19 cellular contexts compared by ENCODE assay signal in genomic region chr2:26495705-26496271, GRCh38. TPM values are rescaled to one million over a fixed set of nuclear protein-coding genes. Genes with fewer than 3 reads are reported as not detected.
A peak's percentile ranks its signal among the peaks of the same experiment; 100 is the strongest.
DNase-seq lines count a peak whose midpoint lies in the region; ATAC-seq, FAIRE-seq and TF ChIP-seq lines count a peak whose summit lies in the region.
"Had no signal": no experiment of that assay in that cellular context is flagged by ENCODE, and none has a peak within 500 bp of the region (broad histone marks: within the 10 kb centered on the region; RNA-seq: fewer than 3 reads in every experiment).

No MANE protein-coding gene starts in this region.

- H2BK20ac ChIP-seq in H1 (ENCODE audit: low read length) = 0 out of 2 replicates have a peak overlapping the region, but pooled peaks have one; percentile 29

- no peak for TF ChIP-seq EP300 in H1 (IDR thresholded peaks at IDR 0.05; ENCODE audit: borderline replicate concordance in 1 of 2, low read depth in 2 of 2, low read length in 2 of 2)

- H3K4me3 Mint-ChIP-seq in nephron progenitor cell = no peak overlapping the region
- H3K4me3 Mint-ChIP-seq in effector memory CD8-positive, alpha-beta T cell = no peak overlapping the region
- H3K4me3 Mint-ChIP-seq: activated T-helper 1 cell treated with anti-CD3 and anti-CD28 coated beads, Interleukin-12 subunit alpha, Interleukin-12 subunit beta, Interleukin-2, Interleukin-4 antibody, amounts not matched to agents 30 ng/mL and 10 ng/mL and 1 ng/mL, durations not matched to agents 14 hours and 24 hours and 36 hours; stimulated activated effector memory CD8-positive, alpha-beta T cell treated with anti-CD3 and anti-CD28 coated beads, Interleukin-12 subunit alpha, Interleukin-12 subunit beta, amount 100 ng/mL, for 72 hours; type B pancreatic cell had no signal

- no peaks in the 10 kb centered on the region for H3K79me2 ChIP-seq in H1 (ENCODE audit: control insufficient read depth in 1 of 2, insufficient read depth in 2 of 2, low read length in 2 of 2)

- no peak overlapping the region for H2BK15ac ChIP-seq in H1 (ENCODE audit: low read length)

- no peak for TF ChIP-seq POLR2A in H1 (IDR thresholded peaks at IDR 0.05; ENCODE audit: control extremely low read depth in 1 of 2, low read depth in 2 of 2, low read length in 2 of 2)

- no peak overlapping the region for H2AK5ac ChIP-seq in H1 (ENCODE audit: low read depth, low read length)

- peaks cover 9% of the 10 kb centered on the region for H3K4me1 Mint-ChIP-seq in nephron progenitor cell
- H3K4me1 Mint-ChIP-seq in effector memory CD8-positive, alpha-beta T cell (ENCODE audit: low read depth in 2 of 2) = peaks cover 0 to 3% of the 10 kb centered on the region in 2 donors

- no peak overlapping the region for H3K4me3 ChIP-seq in H7 (ENCODE audit: insufficient read depth, low read depth, low read length)
- H3K4me3 ChIP-seq in H1 (ENCODE audit: extremely low read depth in 1 of 4, insufficient read depth in 2 of 4, low read depth in 3 of 4, low read length in 4 of 4) = no peak overlapping the region
- H3K4me3 ChIP-seq: adrenal gland had no signal

- no peak overlapping the region for H3K4ac ChIP-seq in H1 (replicated peaks; ENCODE audit: insufficient read length, low read depth, low read length)

- no peak overlapping the region for H3K27ac ChIP-seq in H1 (ENCODE audit: low read depth, low read length)
- H3K27ac ChIP-seq: adrenal gland had no signal

- no peak for TF ChIP-seq CTCF in H1 (IDR thresholded peaks at IDR 0.05; ENCODE audit: control extremely low read depth in 1 of 3, insufficient read depth in 1 of 3, low read depth in 1 of 3, low read length in 3 of 3)
- TF ChIP-seq CTCF in nephron progenitor cell (IDR thresholded peaks at IDR 0.05) = no peak

- H3K9me3 Mint-ChIP-seq in nephron progenitor cell = no peaks in the 10 kb centered on the region
- H3K9me3 Mint-ChIP-seq in effector memory CD8-positive, alpha-beta T cell = no peaks in the 10 kb centered on the region
- H3K9me3 Mint-ChIP-seq: activated T-helper 1 cell treated with anti-CD3 and anti-CD28 coated beads, Interleukin-12 subunit alpha, Interleukin-12 subunit beta, Interleukin-2, Interleukin-4 antibody, amounts not matched to agents 30 ng/mL and 10 ng/mL and 1 ng/mL, durations not matched to agents 14 hours and 24 hours and 36 hours; stimulated activated effector memory CD8-positive, alpha-beta T cell treated with anti-CD3 and anti-CD28 coated beads, Interleukin-12 subunit alpha, Interleukin-12 subunit beta, amount 100 ng/mL, for 72 hours; type B pancreatic cell had no signal

- no peak overlapping the region for H2AFZ ChIP-seq in H1 (ENCODE audit: low read length)

- H3K18ac ChIP-seq in H1 (ENCODE audit: extremely low read depth, low read length) = no peak overlapping the region

- H3K4me1 ChIP-seq in H1 (replicated peaks in 1 of 4; ENCODE audit: control insufficient read depth in 3 of 4, insufficient read depth in 4 of 4, low read length in 3 of 4) = peaks cover 2 to 5% (median 3%) of the 10 kb centered on the region in 4 experiments; a peak in 4 of 7 replicates
- H3K4me1 ChIP-seq: adrenal gland had no signal

- no peak overlapping the region for H2BK120ac ChIP-seq in H1 (replicated peaks; ENCODE audit: low read depth, low read length)

- H4K5ac ChIP-seq in H1 (ENCODE audit: insufficient read length, low read depth, low read length) = no peak overlapping the region

- H4K20me1 ChIP-seq in H1 (replicated peaks in 1 of 2; ENCODE audit: control insufficient read depth in 1 of 2, insufficient read depth in 2 of 2, low read length in 2 of 2) = no peaks in the 10 kb centered on the region

- no peak overlapping the region for H3K9ac ChIP-seq in H1 (replicated peaks in 1 of 4; ENCODE audit: extremely low read depth in 1 of 4, low read depth in 3 of 4, low read length in 3 of 4)

- no peak overlapping the region for H2BK5ac ChIP-seq in H1 (ENCODE audit: low read depth, low read length)

- H3K36me3 Mint-ChIP-seq in nephron progenitor cell (ENCODE audit: low read depth) = no peaks in the 10 kb centered on the region
- H3K36me3 Mint-ChIP-seq in effector memory CD8-positive, alpha-beta T cell (ENCODE audit: insufficient read depth) = no peaks in the 10 kb centered on the region
- H3K36me3 Mint-ChIP-seq: stimulated activated effector memory CD8-positive, alpha-beta T cell treated with anti-CD3 and anti-CD28 coated beads, Interleukin-12 subunit alpha, Interleukin-12 subunit beta, amount 100 ng/mL, for 72 hours; type B pancreatic cell had no signal

- no peak overlapping the region for H3K23ac ChIP-seq in H1 (ENCODE audit: insufficient read length)

- no peak overlapping the region for H2BK12ac ChIP-seq in H1 (ENCODE audit: low read depth, low read length)

- H3K4me2 ChIP-seq in H1 (ENCODE audit: insufficient read depth in 1 of 2, low read depth in 2 of 2, low read length in 2 of 2) = no peak overlapping the region

- DNase-seq in H7 (peak; percentile 81), NCI-H2107 (lab: John Stamatoyannopoulos, UW) (peak; percentile 8), H1 (ENCODE audit: low read depth in 1 of 2, low spot score in 2 of 2) (no peak), nephron progenitor cell (no peak), NCI-H1105 (lab: John Stamatoyannopoulos, UW) (no peak)
- DNase-seq in activated CD8-positive, alpha-beta memory T cell treated with anti-CD3 and anti-CD28 coated beads, Interleukin-2, amount 50 U/mL, for 48 hours = no peak
- DNase-seq in effector memory CD8-positive, alpha-beta T cell = no peak
- DNase-seq: activated CD4-positive, alpha-beta T cell treated with anti-CD3 and anti-CD28 coated beads, Interleukin-2, amount 50 U/mL, for 48 hours; adrenal gland; mesenchymal stem cell; MM.1S; OCI-M1 had no signal

- H4K91ac ChIP-seq in H1 (replicated peaks; ENCODE audit: insufficient read length, low read length) = no peak overlapping the region

- ATAC-seq in GM19467 (IDR thresholded peaks at IDR 0.05; ENCODE audit: unreplicated experiment) = no peak
- ATAC-seq in effector memory CD8-positive, alpha-beta T cell (replicated peaks) = no peak
- ATAC-seq: stimulated activated effector memory CD8-positive, alpha-beta T cell treated with anti-CD3 and anti-CD28 coated beads, Interleukin-12 subunit alpha, Interleukin-12 subunit beta, amount 100 ng/mL, for 72 hours had no signal

- H3K9me3 ChIP-seq in H1 (ENCODE audit: insufficient read depth in 2 of 2, low read depth in 1 of 2, low read length in 1 of 2) = no peaks in the 10 kb centered on the region
- H3K9me3 ChIP-seq: adrenal gland had no signal

- peak overlapping the region; percentile 12 for H3K27ac Mint-ChIP-seq in nephron progenitor cell
- no peak overlapping the region for H3K27ac Mint-ChIP-seq in effector memory CD8-positive, alpha-beta T cell
- H3K27ac Mint-ChIP-seq: activated T-helper 1 cell treated with anti-CD3 and anti-CD28 coated beads, Interleukin-12 subunit alpha, Interleukin-12 subunit beta, Interleukin-2, Interleukin-4 antibody, amounts not matched to agents 30 ng/mL and 10 ng/mL and 1 ng/mL, durations not matched to agents 14 hours and 24 hours and 36 hours; stimulated activated effector memory CD8-positive, alpha-beta T cell treated with anti-CD3 and anti-CD28 coated beads, Interleukin-12 subunit alpha, Interleukin-12 subunit beta, amount 100 ng/mL, for 72 hours; type B pancreatic cell had no signal

- WGBS in H1 (ENCODE audit: extremely low coverage in 1 of 2, insufficient coverage in 1 of 2, insufficient read length in 1 of 2, insufficient replicate concordance in 2 of 2, low coverage in 1 of 2, low lambda C conversion rate in 2 of 2, missing lambda C conversion rate in 1 of 2), 2 experiments = 70% methylated on average over 8 of the region's 8 CpGs; no CpG with 5 or more reads in 1 of the 2 experiments

- CTCF ChIA-PET in H1 (lab: Charles Lee; ENCODE audit: partially characterized antibody) = interaction anchor here (0.8 to 5.1 kb wide), 6 partner anchors 8 to 66 kb away, joined by 3 to 37 read pairs (median 6); a partner anchor contains a TSS

- H3K27me3 ChIP-seq in H7 (ENCODE audit: control insufficient read depth, insufficient read depth, low read length) (no peaks in the 10 kb centered on the region), H1 (replicated peaks in 1 of 4; ENCODE audit: control insufficient read depth in 3 of 4, extremely low read depth in 1 of 4, insufficient read depth in 3 of 4, low read length in 3 of 4) (no peaks in the 10 kb centered on the region)
- H3K27me3 ChIP-seq: adrenal gland had no signal

- POLR2A ChIA-PET in H1 (lab: Charles Lee; ENCODE audit: partially characterized antibody) = interaction anchor here (1.1 to 1.2 kb wide), 2 partner anchors 8 to 9 kb away, joined by 5 read pairs; no protein-coding TSS in a partner anchor

- H3K23me2 ChIP-seq in H1 (ENCODE audit: low read depth, low read length) = no peaks in the 10 kb centered on the region

- TF ChIP-seq RAD21 in H1 (IDR thresholded peaks at IDR 0.05 in 1 of 2, conservative IDR thresholded peaks at IDR 0.05 in 1 of 2; ENCODE audit: low read depth in 2 of 2, low read length in 2 of 2) = no peak

- no peak overlapping the region for H3K56ac ChIP-seq in H1 (replicated peaks; ENCODE audit: insufficient read length, low read depth, low read length)

- H3K79me1 ChIP-seq in H1 (ENCODE audit: low read depth, low read length) = no peaks in the 10 kb centered on the region

- H4K8ac ChIP-seq in H1 (ENCODE audit: extremely low read depth, insufficient read depth, low read length) = no peak overlapping the region

- no peak for FAIRE-seq in H1 (lab: Jason Lieb, UNC)
- FAIRE-seq: D721Med, HTR-8/SVneo had no signal

- no peak overlapping the region for H3K14ac ChIP-seq in H1 (ENCODE audit: insufficient read length)

- H3K27me3 Mint-ChIP-seq in nephron progenitor cell (ENCODE audit: low read depth, poor library complexity) = peaks cover 40% of the 10 kb centered on the region
- peaks cover 5 to 14% of the 10 kb centered on the region in 2 donors for H3K27me3 Mint-ChIP-seq in effector memory CD8-positive, alpha-beta T cell

- no peaks in the 10 kb centered on the region for H3K36me3 ChIP-seq in H7 (replicated peaks; ENCODE audit: control insufficient read depth, insufficient read depth, low read length)
- H3K36me3 ChIP-seq in H1 (ENCODE audit: control insufficient read depth in 2 of 4, insufficient read depth in 4 of 4, low read length in 3 of 4) = no peaks in the 10 kb centered on the region
- H3K36me3 ChIP-seq: adrenal gland had no signal

TF ChIP-seq in H1, 55 proteins besides CTCF, POLR2A, EP300 and RAD21 (continues in another document):
- TF ChIP-seq SRF (IDR thresholded peaks at IDR 0.05; ENCODE audit: low read depth, low read length) = no peak

RNA-seq across cellular contexts. Expression of gene OTOF, which starts 17.9 kb away (rescaled TPM):
- total RNA-seq in H7 (2014; rRNA removed; shearing (Covaris generic)) = 0.07 and 0.14 TPM in 2 replicates
- not detected in 2 replicates for total RNA-seq in H1 (2021; fragmentation: NEBNext Ultra II Directional; extraction: Animal tissue kit (Norgen Biotek cat#: 25700))
- polyA plus RNA-seq in H1 (2011; rRNA removed) = 0.06 TPM in 2 replicates
- polyA plus RNA-seq in H1 (2011; cell fraction: cytosol; rRNA removed) = 0.03 TPM
- 0.31 TPM for polyA plus RNA-seq in H1 (2011; cell fraction: nucleus; rRNA removed)
- polyA plus RNA-seq in H1 (2012, experiment 1 of 2) = 0.03 to 0.15 TPM (median 0.07 TPM) in 3 of 4 replicates, not detected in the other
- polyA plus RNA-seq in H1 (2012, experiment 2 of 2) = not detected
- 0.02 TPM for polyA plus RNA-seq in H1 (2013, experiment 1 of 2)
- polyA plus RNA-seq in H1 (2013, experiment 2 of 2) = 0.04 TPM
- not detected in 2 replicates for polyA minus RNA-seq in H1 (2011; rRNA and poly(A)+ RNA removed)
- polyA minus RNA-seq in H1 (2011; cell fraction: cytosol; rRNA and poly(A)+ RNA removed) = not detected
- not detected for polyA minus RNA-seq in H1 (2011; cell fraction: nucleus; rRNA and poly(A)+ RNA removed)
- total RNA-seq: NCI-H460 had no signal

Comparison
In these comparisons a context has a peak if more than half of its experiments do, and no peak if none do; other contexts are left out.
1. DNase-seq: peak in H7 (single experiment) and NCI-H2107 (single experiment); none in H1 (0 of 2), nephron progenitor cell (single experiment), NCI-H1105 (single experiment), activated CD8-positive, alpha-beta memory T cell treated with anti-CD3 and anti-CD28 coated beads, Interleukin-2, amount 50 U/mL, for 48 hours (single experiment) and effector memory CD8-positive, alpha-beta T cell (0 of 3).